ENCODE assay signal across 9 cellular contexts in genomic region chr4:141038428-141038827, GRCh38.
"Had no signal": no experiment of that assay in that cellular context is flagged by ENCODE, and none has a peak within 500 bp of the region (broad histone marks: within the 10 kb centered on the region; RNA-seq: fewer than 3 reads in every experiment).

No MANE protein-coding gene starts in this region.

- DNase-seq: H9, HCEC 1CT, HFFc6, KBM-7 had no signal

- FAIRE-seq: H1, H54, HepG2, HTR-8/SVneo had no signal

- H3K4me3 ChIP-seq: GM23338 had no signal

- ATAC-seq: GM23338, HepG2 had no signal
